17 cellular contexts compared by ENCODE assay signal in genomic region chr7:100791881-100792666, GRCh38. TPM values are rescaled to one million over a fixed set of nuclear protein-coding genes. Genes with fewer than 3 reads are reported as not detected.
DNase-seq lines count a peak whose midpoint lies in the region; ATAC-seq and TF ChIP-seq lines count a peak whose summit lies in the region.
"Had no signal": no experiment of that assay in that cellular context is flagged by ENCODE, and none has a peak within 500 bp of the region (broad histone marks: within the 10 kb centered on the region; RNA-seq: fewer than 3 reads in every experiment).

No MANE protein-coding gene starts in this region.

- DNase-seq in endodermal cell (peak; percentile 63), Ammon's horn (ENCODE audit: low spot score) (no peak)
- DNase-seq in stimulated activated effector memory CD8-positive, alpha-beta T cell treated with anti-CD3 and anti-CD28 coated beads, Interleukin-12 subunit alpha, Interleukin-12 subunit beta, amount 100 ng/mL, for 72 hours (ENCODE audit: low spot score in 2 of 2): no peak
- DNase-seq: C1 segment of cervical spinal cord, MM.1S, NCI-H1105 treated with DMSO at 0.1 percent for 48 hours, NCI-H187 treated with DMSO at 0.1 percent for 48 hours, NCI-H2171, NCI-H446 treated with DMSO at 0.1 percent for 48 hours, NCI-H748 treated with DMSO at 0.1 percent for 48 hours, PC-3, SK-N-SH had no signal

- H3K4me3 Mint-ChIP-seq in endodermal cell: no peak overlapping the region
- H3K4me3 Mint-ChIP-seq in stimulated activated effector memory CD8-positive, alpha-beta T cell treated with anti-CD3 and anti-CD28 coated beads, Interleukin-12 subunit alpha, Interleukin-12 subunit beta, amount 100 ng/mL, for 72 hours: no peak overlapping the region

- peaks cover 14% of the 10 kb centered on the region for H3K4me1 Mint-ChIP-seq in endodermal cell
- H3K4me1 Mint-ChIP-seq in stimulated activated effector memory CD8-positive, alpha-beta T cell treated with anti-CD3 and anti-CD28 coated beads, Interleukin-12 subunit alpha, Interleukin-12 subunit beta, amount 100 ng/mL, for 72 hours: no peaks in the 10 kb centered on the region

- H3K9me3 ChIP-seq in BLaER1 (no peaks in the 10 kb centered on the region), HEK293 (ENCODE audit: control insufficient read depth, insufficient read depth, low read depth, low read length) (no peaks in the 10 kb centered on the region), endodermal cell (ENCODE audit: control insufficient read depth, low read length) (no peaks in the 10 kb centered on the region)
- H3K9me3 ChIP-seq: SK-N-SH had no signal

- no peaks in the 10 kb centered on the region for H3K9me3 Mint-ChIP-seq in endodermal cell
- H3K9me3 Mint-ChIP-seq in stimulated activated effector memory CD8-positive, alpha-beta T cell treated with anti-CD3 and anti-CD28 coated beads, Interleukin-12 subunit alpha, Interleukin-12 subunit beta, amount 100 ng/mL, for 72 hours: no peaks in the 10 kb centered on the region

- H3K27ac ChIP-seq in BLaER1: peak overlapping the region; percentile 53
- H3K27ac ChIP-seq in HEK293 (ENCODE audit: extremely low read depth, low read depth, low read length): no peak overlapping the region
- no peak overlapping the region for H3K27ac ChIP-seq in endodermal cell (ENCODE audit: low read depth, low read length)

- H3K9ac ChIP-seq in BLaER1 (0 out of 2 replicates have a peak overlapping the region, but pooled peaks have one; percentile 38), endodermal cell (ENCODE audit: extremely low read depth, low read length, poor library complexity, severe bottlenecking) (no peak overlapping the region)
- H3K9ac ChIP-seq: SK-N-SH had no signal

- H3K4me1 ChIP-seq in BLaER1 (peaks cover 62% of the 10 kb centered on the region), HEK293 (ENCODE audit: control insufficient read depth, insufficient read depth, low read length) (peaks cover 8% of the 10 kb centered on the region), endodermal cell (ENCODE audit: control insufficient read depth, insufficient read depth, low read length) (no peaks in the 10 kb centered on the region)

- CTCF ChIA-PET in HEK293 (lab: Yijun Ruan, JAX): interaction anchor here (0.6 to 0.7 kb wide), 2 partner anchors 45 to 315 kb away, joined by 3 read pairs; no protein-coding TSS in a partner anchor

- H3K4me2 ChIP-seq in BLaER1: peak overlapping the region; percentile 57
- H3K4me2 ChIP-seq: SK-N-SH had no signal

- no peaks in the 10 kb centered on the region for H4K20me1 ChIP-seq in BLaER1

- no peaks in the 10 kb centered on the region for H3K36me3 Mint-ChIP-seq in endodermal cell (ENCODE audit: low read depth)
- no peaks in the 10 kb centered on the region for H3K36me3 Mint-ChIP-seq in stimulated activated effector memory CD8-positive, alpha-beta T cell treated with anti-CD3 and anti-CD28 coated beads, Interleukin-12 subunit alpha, Interleukin-12 subunit beta, amount 100 ng/mL, for 72 hours

- H3K27ac Mint-ChIP-seq in endodermal cell: no peak overlapping the region
- no peak overlapping the region for H3K27ac Mint-ChIP-seq in stimulated activated effector memory CD8-positive, alpha-beta T cell treated with anti-CD3 and anti-CD28 coated beads, Interleukin-12 subunit alpha, Interleukin-12 subunit beta, amount 100 ng/mL, for 72 hours

- H3K27me3 Mint-ChIP-seq in endodermal cell (ENCODE audit: insufficient read depth): peaks cover 1% of the 10 kb centered on the region

- H3K27me3 ChIP-seq in BLaER1 (no peaks in the 10 kb centered on the region), endodermal cell (ENCODE audit: control insufficient read depth, insufficient read depth, low read length, poor library complexity, severe bottlenecking) (no peaks in the 10 kb centered on the region)

- TF ChIP-seq CTCF in HEK293 (tag by site-specific recombination; IDR thresholded peaks at IDR 0.05): no peak
- no peak for TF ChIP-seq CTCF in endodermal cell (conservative IDR thresholded peaks at IDR 0.05)

- H3K4me3 ChIP-seq in BLaER1 (no peak overlapping the region), HEK293 (ENCODE audit: low read depth, low read length) (no peak overlapping the region), endodermal cell (ENCODE audit: low read length) (no peak overlapping the region)

- ATAC-seq in stimulated activated effector memory CD8-positive, alpha-beta T cell treated with anti-CD3 and anti-CD28 coated beads, Interleukin-12 subunit alpha, Interleukin-12 subunit beta, amount 100 ng/mL, for 72 hours: peak; percentile 13
- ATAC-seq in HG03442 (IDR thresholded peaks at IDR 0.05; ENCODE audit: unreplicated experiment) (no peak), HG03045 (IDR thresholded peaks at IDR 0.05; ENCODE audit: unreplicated experiment) (no peak)
- ATAC-seq: PC-3, Right ventricle myocardium inferior had no signal

- POLR2A ChIA-PET in HEK293 (lab: Yijun Ruan, JAX): no interaction called here

- WGBS in endodermal cell (ENCODE audit: insufficient coverage in 1 of 2, insufficient read length in 1 of 2), 2 experiments: 88 to 91% methylated on average over 19 to 26 of the region's 26 CpGs

- no peaks in the 10 kb centered on the region for H3K36me3 ChIP-seq in BLaER1
- no peaks in the 10 kb centered on the region for H3K36me3 ChIP-seq in HEK293 (ENCODE audit: control insufficient read depth in 2 of 2, insufficient read depth in 1 of 2, low read length in 2 of 2)
- no peaks in the 10 kb centered on the region for H3K36me3 ChIP-seq in endodermal cell (ENCODE audit: control insufficient read depth, insufficient read depth, low read length)

TF ChIP-seq in HEK293, 187 proteins besides CTCF, POLR2A, EP300 and RAD21:
- peak; percentile 67; the same call in 1 of the 2 replicates for TF ChIP-seq ZNF600 (tag by site-specific recombination; IDR thresholded peaks at IDR 0.05)
- TF ChIP-seq ZFP3 (tag by site-specific recombination; IDR thresholded peaks at IDR 0.05; ENCODE audit: low read depth): no peak

RNA-seq across cellular contexts. Expression of gene EPHB4, which starts 35.2 kb away (rescaled TPM):
- 100 to 1,000 TPM; 106 to 117 TPM for total RNA-seq in endodermal cell
- polyA plus RNA-seq in endodermal cell (2013, experiment 1 of 2): 49.4 TPM
- polyA plus RNA-seq in endodermal cell (2013, experiment 2 of 2): 46.5 TPM

RNA-seq across cellular contexts. Expression of gene ZAN, which starts 58.7 kb away (rescaled TPM):
- total RNA-seq in endodermal cell: not detected
- not detected for polyA plus RNA-seq in endodermal cell (2013, experiment 1 of 2)
- not detected for polyA plus RNA-seq in endodermal cell (2013, experiment 2 of 2)
- total RNA-seq: PC-3, Right ventricle myocardium inferior had no signal
- polyA plus RNA-seq: SK-N-SH had no signal
